Comparison of ENCODE assay signal across 15 cellular contexts in the genomic region with DNA sequence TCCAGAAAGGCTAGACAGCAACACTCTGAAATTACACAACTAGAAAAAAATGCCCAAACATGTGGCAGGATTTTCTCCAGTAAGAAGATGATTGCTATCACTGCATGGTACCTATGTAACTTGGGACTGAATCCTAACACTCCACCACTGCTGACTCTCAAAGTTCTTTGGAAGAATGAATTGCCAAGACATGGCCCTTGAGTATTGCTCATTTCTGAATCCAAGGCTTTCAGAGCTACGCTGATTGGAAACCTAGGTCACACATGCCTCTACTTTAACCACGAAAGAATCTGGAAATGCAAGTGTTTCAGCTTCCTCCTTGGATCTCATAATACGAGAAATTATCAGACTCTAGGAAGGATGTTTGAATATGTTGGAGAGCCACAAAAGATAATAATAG.
A peak's percentile ranks its signal among the peaks of the same experiment; 100 is the strongest.
DNase-seq lines count a peak whose midpoint lies in the region; ATAC-seq and TF ChIP-seq lines count a peak whose summit lies in the region.
"Had no signal": no experiment of that assay in that cellular context is flagged by ENCODE, and none has a peak within 500 bp of the region (broad histone marks: within the 10 kb centered on the region; RNA-seq: fewer than 3 reads in every experiment).

No MANE protein-coding gene starts in this region.

- H3K9me3 ChIP-seq in esophagus squamous epithelium (no peaks in the 10 kb centered on the region), heart left ventricle (no peaks in the 10 kb centered on the region), left lung (no peaks in the 10 kb centered on the region), aorta (ENCODE audit: control insufficient read depth, low read length) (no peaks in the 10 kb centered on the region)

- TF ChIP-seq POLR2A in esophagus squamous epithelium (IDR thresholded peaks at IDR 0.05) (no peak), heart left ventricle (IDR thresholded peaks at IDR 0.05) (no peak)

- WGBS in esophagus squamous epithelium, 2 donors: 63 to 66% methylated on average over 3 of the region's 3 CpGs
- 72 to 83% (median 75%) methylated on average over 3 of the region's 3 CpGs for WGBS in heart left ventricle, 4 donors
- WGBS in aorta, 2 donors: 91 to 93% methylated on average over 3 of the region's 3 CpGs

- TF ChIP-seq CTCF in esophagus squamous epithelium (IDR thresholded peaks at IDR 0.05) (no peak), heart left ventricle (IDR thresholded peaks at IDR 0.05) (no peak), left lung (IDR thresholded peaks at IDR 0.05) (no peak)

- H3K27ac ChIP-seq in esophagus squamous epithelium (peak overlapping the region in 3 of 4 donors; percentile 42 to 73 (median 43)), heart left ventricle (peak overlapping the region in 4 of 12 donors; percentile 10 to 66 (median 24)), left lung (no peak overlapping the region), aorta (ENCODE audit: low read depth in 1 of 2, low read length in 2 of 2) (no peak overlapping the region)

- intact Hi-C loops in esophagus squamous epithelium (cut with DNase I) (no loop called here), heart left ventricle (cut with DNase I) (no loop called here), left lung (cut with DNase I) (no loop called here), aorta (cut with DNase I) (no loop called here)

- no peak overlapping the region for H3K4me3 ChIP-seq in esophagus squamous epithelium
- H3K4me3 ChIP-seq in heart left ventricle: no peak overlapping the region
- no peak overlapping the region for H3K4me3 ChIP-seq in left lung
- H3K4me3 ChIP-seq in aorta (ENCODE audit: low read length in 2 of 2): no peak overlapping the region

- H3K36me3 ChIP-seq in esophagus squamous epithelium (no peaks in the 10 kb centered on the region), heart left ventricle (no peaks in the 10 kb centered on the region), left lung (no peaks in the 10 kb centered on the region), aorta (ENCODE audit: control insufficient read depth in 1 of 2, insufficient read depth in 2 of 2, low read length in 1 of 2) (no peaks in the 10 kb centered on the region)

- peak in 3 of 4 donors; percentile 48 to 72 (median 69) for ATAC-seq in heart left ventricle
- peak; percentile 15 for ATAC-seq in left lung
- peak; percentile 37 for ATAC-seq in aorta (ENCODE audit: low FRiP score)

- H3K27me3 ChIP-seq in esophagus squamous epithelium (no peaks in the 10 kb centered on the region), heart left ventricle (no peaks in the 10 kb centered on the region), left lung (no peaks in the 10 kb centered on the region), aorta (ENCODE audit: control insufficient read depth in 1 of 2, insufficient read depth in 2 of 2, low read length in 1 of 2) (no peaks in the 10 kb centered on the region)

- DNase-seq in esophagus squamous epithelium (lab: John Stamatoyannopoulos, UW) (no peak), heart left ventricle (no peak), left lung (no peak), aorta (no peak), NCI-H1436 treated with DMSO at 0.1 percent for 48 hours (lab: John Stamatoyannopoulos, UW) (no peak), C1 segment of cervical spinal cord (lab: John Stamatoyannopoulos, UW) (no peak), SKM-1 (lab: John Stamatoyannopoulos, UW; ENCODE audit: unreplicated experiment) (no peak)
- DNase-seq: CD4-positive, alpha-beta T cell; COR-L47; DMS79; NCI-H1092 treated with DMSO at 0.1 percent for 48 hours; NCI-H146; NCI-H2029; NCI-H2227 treated with DMSO at 0.1 percent for 48 hours; NCI-H510A had no signal

- no peaks in the 10 kb centered on the region for H3K4me1 ChIP-seq in esophagus squamous epithelium
- H3K4me1 ChIP-seq in heart left ventricle: peaks cover 0 to 13% (median 0%) of the 10 kb centered on the region in 12 donors
- no peaks in the 10 kb centered on the region for H3K4me1 ChIP-seq in left lung
- H3K4me1 ChIP-seq in aorta (ENCODE audit: control insufficient read depth in 1 of 2, insufficient read depth in 2 of 2, low read length in 2 of 2): no peaks in the 10 kb centered on the region

Comparison
In these comparisons a context has a peak if more than half of its experiments do, and no peak if none do; other contexts are left out.
1. H3K27ac ChIP-seq: peak in esophagus squamous epithelium (3 of 4); none in left lung (0 of 2) and aorta (0 of 2).
2. ATAC-seq: peak in every context shown above with its lines; median percentile 69 in heart left ventricle; 37 in aorta; 15 in left lung.